ENCODE assay signal across 9 cellular contexts in genomic region chr16:12802661-12803060, GRCh38. TPM values are rescaled to one million over a fixed set of nuclear protein-coding genes. Genes with fewer than 3 reads are reported as not detected.
DNase-seq lines count a peak whose midpoint lies in the region; ATAC-seq, FAIRE-seq and TF ChIP-seq lines count a peak whose summit lies in the region.
"Had no signal": no experiment of that assay in that cellular context is flagged by ENCODE, and none has a peak within 500 bp of the region (broad histone marks: within the 10 kb centered on the region; RNA-seq: fewer than 3 reads in every experiment).

No MANE protein-coding gene starts in this region.

- FAIRE-seq in H1 (lab: Jason Lieb, UNC), result no peak

- TF ChIP-seq CTCF in C4-2B (conservative IDR thresholded peaks at IDR 0.05) (no peak), NB4 (IDR thresholded peaks at IDR 0.05; ENCODE audit: low read depth, low read length) (no peak), H1 (IDR thresholded peaks at IDR 0.05; ENCODE audit: control extremely low read depth in 1 of 3, insufficient read depth in 1 of 3, low read depth in 1 of 3, low read length in 3 of 3) (no peak)

- H3K36me3 ChIP-seq in H1 (ENCODE audit: control insufficient read depth in 2 of 4, insufficient read depth in 4 of 4, low read length in 3 of 4) (no peaks in the 10 kb centered on the region), neuronal stem cell (replicated peaks in 1 of 2; ENCODE audit: control insufficient read depth in 2 of 2, insufficient read depth in 2 of 2, low read length in 2 of 2) (no peaks in the 10 kb centered on the region)

- TF ChIP-seq POLR2A in NB4 (IDR thresholded peaks at IDR 0.05; ENCODE audit: extremely low read depth, insufficient read length) (no peak), H1 (IDR thresholded peaks at IDR 0.05; ENCODE audit: control extremely low read depth in 1 of 2, low read depth in 2 of 2, low read length in 2 of 2) (no peak)

- H2AFZ ChIP-seq in H1 (ENCODE audit: low read length) (no peak overlapping the region), neuronal stem cell (ENCODE audit: low read length) (peak overlapping the region; percentile 100)

- H4K91ac ChIP-seq in H1 (replicated peaks; ENCODE audit: insufficient read length, low read length), result no peak overlapping the region
- no peak overlapping the region for H4K91ac ChIP-seq in neuronal stem cell (ENCODE audit: low read depth, low read length, poor library complexity)

- H3K23me2 ChIP-seq in H1 (ENCODE audit: low read depth, low read length), result peaks cover 5% of the 10 kb centered on the region

- H2BK15ac ChIP-seq in H1 (ENCODE audit: low read length) (no peak overlapping the region), neuronal stem cell (ENCODE audit: low read length) (no peak overlapping the region)

- no peak overlapping the region for H3K4ac ChIP-seq in H1 (replicated peaks; ENCODE audit: insufficient read length, low read depth, low read length)
- no peak overlapping the region for H3K4ac ChIP-seq in neuronal stem cell (ENCODE audit: low read length)

- H3K27ac ChIP-seq in C4-2B (peak overlapping the region; percentile 66; the same call in 1 of the 2 replicates), H1 (ENCODE audit: low read depth, low read length) (no peak overlapping the region), neuronal stem cell (replicated peaks; ENCODE audit: low read length) (no peak overlapping the region)

- H2BK5ac ChIP-seq in H1 (ENCODE audit: low read depth, low read length) (no peak overlapping the region), neuronal stem cell (ENCODE audit: low read length) (no peak overlapping the region)

- H3K18ac ChIP-seq in H1 (ENCODE audit: extremely low read depth, low read length), result no peak overlapping the region
- no peak overlapping the region for H3K18ac ChIP-seq in neuronal stem cell (ENCODE audit: low read length)

- H3K9ac ChIP-seq in H1 (replicated peaks in 1 of 4; ENCODE audit: extremely low read depth in 1 of 4, low read depth in 3 of 4, low read length in 3 of 4), result no peak overlapping the region
- H3K9ac ChIP-seq in neuronal stem cell (ENCODE audit: low read depth, low read length, poor library complexity), result no peak overlapping the region

- no peak for TF ChIP-seq EP300 in H1 (IDR thresholded peaks at IDR 0.05; ENCODE audit: borderline replicate concordance in 1 of 2, low read depth in 2 of 2, low read length in 2 of 2)

- H3K23ac ChIP-seq in H1 (ENCODE audit: insufficient read length), result no peak overlapping the region
- H3K23ac ChIP-seq in neuronal stem cell (ENCODE audit: low read depth, low read length, poor library complexity), result no peak overlapping the region

- H2BK20ac ChIP-seq in H1 (ENCODE audit: low read length), result no peak overlapping the region

- H3K56ac ChIP-seq in H1 (replicated peaks; ENCODE audit: insufficient read length, low read depth, low read length), result no peak overlapping the region

- CTCF ChIA-PET in H1 (lab: Charles Lee; ENCODE audit: partially characterized antibody), result interaction anchor here (0.6 kb wide), 1 partner anchor 412 kb away, joined by 3 read pairs; no protein-coding TSS in a partner anchor

- H2AK5ac ChIP-seq in H1 (ENCODE audit: low read depth, low read length) (no peak overlapping the region), neuronal stem cell (ENCODE audit: low read depth, low read length) (no peak overlapping the region)

- no peak for ATAC-seq in HG02678 (IDR thresholded peaks at IDR 0.05; ENCODE audit: unreplicated experiment)
- no peak for ATAC-seq in activated CD4-positive, CD25-positive, alpha-beta regulatory T cell treated with anti-CD3 and anti-CD28 coated beads, Interleukin-2, amount 50 U/mL, for 24 hours

- H2BK120ac ChIP-seq in H1 (replicated peaks; ENCODE audit: low read depth, low read length) (no peak overlapping the region), neuronal stem cell (ENCODE audit: low read depth, low read length) (no peak overlapping the region)

- H3K79me1 ChIP-seq in H1 (ENCODE audit: low read depth, low read length), result no peaks in the 10 kb centered on the region; the same call in 1 of the 2 replicates
- H3K79me1 ChIP-seq in neuronal stem cell (ENCODE audit: low read depth, low read length), result no peaks in the 10 kb centered on the region

- no peak overlapping the region for H4K5ac ChIP-seq in H1 (ENCODE audit: insufficient read length, low read depth, low read length)

- H2BK12ac ChIP-seq in H1 (ENCODE audit: low read depth, low read length) (no peak overlapping the region), neuronal stem cell (ENCODE audit: low read length) (no peak overlapping the region)

- WGBS in H1 (ENCODE audit: extremely low coverage in 1 of 2, insufficient coverage in 1 of 2, insufficient read length in 1 of 2, insufficient replicate concordance in 2 of 2, low coverage in 1 of 2, low lambda C conversion rate in 2 of 2, missing lambda C conversion rate in 1 of 2), 2 experiments, result 92% methylated on average over 6 of the region's 6 CpGs; no CpG with 5 or more reads in 1 of the 2 experiments
- WGBS in neuronal stem cell (ENCODE audit: extremely low coverage in 2 of 2, insufficient read length in 2 of 2, insufficient replicate concordance in 1 of 2), 2 donors, result no CpG with 5 or more reads among the region's 6 CpGs

- peak overlapping the region; percentile 94 for H3K4me3 ChIP-seq in NB4 (ENCODE audit: low read depth, low read length)
- H3K4me3 ChIP-seq in H1 (ENCODE audit: extremely low read depth in 1 of 4, insufficient read depth in 2 of 4, low read depth in 3 of 4, low read length in 4 of 4), result peak overlapping the region; percentile 60 to 91 (median 72)
- peak overlapping the region in 1 of 2 donors; percentile 64 for H3K4me3 ChIP-seq in neuronal stem cell (ENCODE audit: low read length in 2 of 2)

- peak; percentile 56 for DNase-seq in NB4 (ENCODE audit: low read depth)
- no peak for DNase-seq in H1 (ENCODE audit: low read depth in 1 of 2, low spot score in 2 of 2)
- DNase-seq in neuronal stem cell (ENCODE audit: low spot score), result no peak
- no peak for DNase-seq in SW480 (ENCODE audit: low spot score)
- no peak for DNase-seq in GOT3 (lab: John Stamatoyannopoulos, UW)
- DNase-seq: NK-92 treated with Interleukin-12 subunit alpha and Interleukin-12 subunit beta, amount 100 ng/mL, for 24 hours had no signal

- peak overlapping the region; percentile 62 to 65 for H3K4me2 ChIP-seq in H1 (ENCODE audit: insufficient read depth in 1 of 2, low read depth in 2 of 2, low read length in 2 of 2)
- H3K4me2 ChIP-seq in neuronal stem cell (ENCODE audit: insufficient read depth, low read length, poor library complexity, severe bottlenecking), result no peak overlapping the region

- H3K9me3 ChIP-seq in H1 (ENCODE audit: insufficient read depth in 2 of 2, low read depth in 1 of 2, low read length in 1 of 2) (no peaks in the 10 kb centered on the region), neuronal stem cell (replicated peaks in 1 of 2; ENCODE audit: control insufficient read depth in 2 of 2, insufficient read depth in 1 of 2, low read depth in 1 of 2, low read length in 2 of 2) (no peaks in the 10 kb centered on the region)

- no peaks in the 10 kb centered on the region for H4K20me1 ChIP-seq in H1 (replicated peaks in 1 of 2; ENCODE audit: control insufficient read depth in 1 of 2, insufficient read depth in 2 of 2, low read length in 2 of 2)

- H3K4me1 ChIP-seq in H1 (replicated peaks in 1 of 4; ENCODE audit: control insufficient read depth in 3 of 4, insufficient read depth in 4 of 4, low read length in 3 of 4) (peaks cover 0 to 3% (median 2%) of the 10 kb centered on the region in 4 experiments; a peak in 2 of 7 replicates), neuronal stem cell (ENCODE audit: control insufficient read depth in 2 of 2, insufficient read depth in 1 of 2, low read depth in 1 of 2, low read length in 2 of 2) (no peaks in the 10 kb centered on the region)

- no peaks in the 10 kb centered on the region for H3K79me2 ChIP-seq in H1 (ENCODE audit: control insufficient read depth in 1 of 2, insufficient read depth in 2 of 2, low read length in 2 of 2)

- 0 out of 2 replicates have a peak overlapping the region, but pooled peaks have one; percentile 41 for H4K8ac ChIP-seq in H1 (ENCODE audit: extremely low read depth, insufficient read depth, low read length)
- no peak overlapping the region for H4K8ac ChIP-seq in neuronal stem cell (ENCODE audit: low read depth, low read length)

- H3K27me3 ChIP-seq in H1 (replicated peaks in 1 of 4; ENCODE audit: control insufficient read depth in 3 of 4, extremely low read depth in 1 of 4, insufficient read depth in 3 of 4, low read length in 3 of 4), result no peaks in the 10 kb centered on the region
- H3K27me3 ChIP-seq in neuronal stem cell (ENCODE audit: control insufficient read depth in 3 of 3, insufficient read depth in 3 of 3, low read depth in 1 of 3, low read length in 3 of 3), result no peaks in the 10 kb centered on the region

- POLR2A ChIA-PET in H1 (lab: Charles Lee; ENCODE audit: partially characterized antibody), result interaction anchor here (0.7 to 2.3 kb wide), 2 partner anchors 9 to 31 kb away, joined by 3 to 8 read pairs; no protein-coding TSS in a partner anchor

- H3K14ac ChIP-seq in H1 (ENCODE audit: insufficient read length), result no peak overlapping the region
- no peak overlapping the region for H3K14ac ChIP-seq in neuronal stem cell (ENCODE audit: low read length)

- no peak for TF ChIP-seq RAD21 in H1 (IDR thresholded peaks at IDR 0.05 in 1 of 2, conservative IDR thresholded peaks at IDR 0.05 in 1 of 2; ENCODE audit: low read depth in 2 of 2, low read length in 2 of 2)

TF ChIP-seq in H1, 55 proteins besides CTCF, POLR2A, EP300 and RAD21:
- TF ChIP-seq RFX5 (IDR thresholded peaks at IDR 0.05; ENCODE audit: borderline replicate concordance, low read depth, low read length), result no peak
TF ChIP-seq in H1: peak in this region for 0.

RNA-seq across cellular contexts. Expression of gene CPPED1, which starts 1.0 kb away (rescaled TPM):
- 11.2 and 11.5 TPM in 2 replicates for total RNA-seq in H1 (2021; fragmentation: NEBNext Ultra II Directional; extraction: Animal tissue kit (Norgen Biotek cat#: 25700))
- 3.5 and 4.5 TPM in 2 replicates for polyA plus RNA-seq in H1 (2011; rRNA removed)
- polyA plus RNA-seq in H1 (2011; cell fraction: cytosol; rRNA removed), result 4.4 TPM
- polyA plus RNA-seq in H1 (2011; cell fraction: nucleus; rRNA removed), result 3.1 TPM
- 3.5 to 6.4 TPM (median 5.4 TPM) in 4 replicates for polyA plus RNA-seq in H1 (2012, experiment 1 of 2)
- polyA plus RNA-seq in H1 (2012, experiment 2 of 2), result 1.5 TPM
- polyA plus RNA-seq in H1 (2013, experiment 1 of 2), result 6.4 TPM
- 5.9 TPM for polyA plus RNA-seq in H1 (2013, experiment 2 of 2)
- 7.0 and 9.9 TPM in 2 replicates for polyA minus RNA-seq in H1 (2011; rRNA and poly(A)+ RNA removed)
- polyA minus RNA-seq in H1 (2011; cell fraction: cytosol; rRNA and poly(A)+ RNA removed), result 3.7 TPM
- polyA minus RNA-seq in H1 (2011; cell fraction: nucleus; rRNA and poly(A)+ RNA removed), result 8.0 TPM
- polyA plus RNA-seq in neuronal stem cell (2013, experiment 1 of 2), result 6.0 TPM
- polyA plus RNA-seq in neuronal stem cell (2013, experiment 2 of 2), result 5.8 TPM
